Comparison of ENCODE assay signal across 7 cellular contexts in genomic region chr15:32518039-32518438, GRCh38.
A peak's percentile ranks its signal among the peaks of the same experiment; 100 is the strongest.
DNase-seq lines count a peak whose midpoint lies in the region; ATAC-seq and TF ChIP-seq lines count a peak whose summit lies in the region.
"Not testable (repeated sequence)": the region's sequence is repeated elsewhere in the genome, so short reads cannot be mapped to it uniquely, and the experiment has no call there.

No MANE protein-coding gene starts in this region.

- not testable (repeated sequence) for DNase-seq in HL-60 (ENCODE audit: low read depth in 1 of 2, low spot score in 1 of 2)
- DNase-seq in right cardiac atrium (peak in 2 of 3 donors; percentile 38 to 64), lung (ENCODE audit: low spot score) (peak; percentile 28), sciatic nerve (ENCODE audit: low spot score) (peak; percentile 34), upper lobe of left lung (peak; percentile 30 to 40)

- not testable (repeated sequence) for H3K27me3 Mint-ChIP-seq in dendritic cell treated with granulocyte-macrophage colony-stimulating factor and Interleukin-4, amounts not matched to agents 40 ng/mL and 50 ng/mL, for 4 days

- intact Hi-C loops in dendritic cell treated with granulocyte-macrophage colony-stimulating factor and Interleukin-4, amounts not matched to agents 40 ng/mL and 50 ng/mL, for 4 days (cut with micrococcal nuclease); right cardiac atrium (cut with DNase I); sciatic nerve (cut with DNase I): not testable (repeated sequence)

- H3K36me3 Mint-ChIP-seq in dendritic cell treated with granulocyte-macrophage colony-stimulating factor and Interleukin-4, amounts not matched to agents 40 ng/mL and 50 ng/mL, for 4 days (ENCODE audit: low read depth), result not testable (repeated sequence)

- ATAC-seq in right cardiac atrium; lung (ENCODE audit: insufficient read depth, low FRiP score); sciatic nerve; upper lobe of left lung (ENCODE audit: low FRiP score in 2 of 2): not testable (repeated sequence)

- H3K27ac Mint-ChIP-seq in dendritic cell treated with granulocyte-macrophage colony-stimulating factor and Interleukin-4, amounts not matched to agents 40 ng/mL and 50 ng/mL, for 4 days, result peak overlapping the region; percentile 90

- H3K36me3 ChIP-seq in liver (ENCODE audit: control insufficient read depth in 4 of 4, insufficient read depth in 3 of 4, low read depth in 1 of 4, low read length in 3 of 4); lung (ENCODE audit: control insufficient read depth in 2 of 2, insufficient read depth in 2 of 2, low read length in 2 of 2): not testable (repeated sequence)
- H3K36me3 ChIP-seq in upper lobe of left lung, result peaks cover 0 to 17% (median 4%) of the 10 kb centered on the region in 4 donors

- not testable (repeated sequence) for H3K4me1 ChIP-seq in right cardiac atrium (ENCODE audit: control insufficient read depth, insufficient read depth, low read length); liver (ENCODE audit: control insufficient read depth in 4 of 4, insufficient read depth in 4 of 4, low read length in 3 of 4); lung (ENCODE audit: control insufficient read depth in 2 of 2, insufficient read depth in 2 of 2, low read length in 2 of 2); upper lobe of left lung

- H3K4me3 ChIP-seq in HL-60 (replicated peaks; ENCODE audit: insufficient read depth, low read length); right cardiac atrium (ENCODE audit: low read length); liver (ENCODE audit: low read depth in 1 of 3, low read length in 3 of 3); lung; upper lobe of left lung: not testable (repeated sequence)

- TF ChIP-seq RAD21 in liver (IDR thresholded peaks at IDR 0.05), result not testable (repeated sequence)

- H3K4me1 Mint-ChIP-seq in dendritic cell treated with granulocyte-macrophage colony-stimulating factor and Interleukin-4, amounts not matched to agents 40 ng/mL and 50 ng/mL, for 4 days (ENCODE audit: low read depth), result peaks cover 11% of the 10 kb centered on the region

- H3K27me3 ChIP-seq in HL-60 (ENCODE audit: insufficient read depth, poor library complexity, severe bottlenecking); right cardiac atrium (ENCODE audit: control insufficient read depth, insufficient read depth); liver (ENCODE audit: control insufficient read depth in 4 of 4, insufficient read depth in 4 of 4, low read length in 3 of 4); lung (ENCODE audit: control insufficient read depth, insufficient read depth); upper lobe of left lung: not testable (repeated sequence)

- peak overlapping the region; percentile 45 for H3K27ac ChIP-seq in HL-60 (replicated peaks)
- H3K27ac ChIP-seq in right cardiac atrium (ENCODE audit: low read length); liver (ENCODE audit: low read depth in 1 of 2, low read length in 2 of 2); lung (ENCODE audit: low read depth in 1 of 2, low read length in 1 of 2): not testable (repeated sequence)
- H3K27ac ChIP-seq in upper lobe of left lung, result peak overlapping the region in 3 of 4 donors; percentile 4 to 67 (median 35)

- TF ChIP-seq CTCF in HL-60 (IDR thresholded peaks at IDR 0.05; ENCODE audit: insufficient read depth, low read length); liver (IDR thresholded peaks at IDR 0.05; ENCODE audit: low read depth, low read length, missing input control); lung (IDR thresholded peaks at IDR 0.05; ENCODE audit: control extremely low read depth, extremely low read depth); upper lobe of left lung (IDR thresholded peaks at IDR 0.05): not testable (repeated sequence)

- H3K4me3 Mint-ChIP-seq in dendritic cell treated with granulocyte-macrophage colony-stimulating factor and Interleukin-4, amounts not matched to agents 40 ng/mL and 50 ng/mL, for 4 days, result peak overlapping the region; percentile 44

- TF ChIP-seq POLR2A in upper lobe of left lung (IDR thresholded peaks at IDR 0.05), result not testable (repeated sequence)

- H3K9ac ChIP-seq in liver (ENCODE audit: low read depth in 1 of 2, low read length in 2 of 2), result not testable (repeated sequence)

- H3K9me3 ChIP-seq in right cardiac atrium (ENCODE audit: control insufficient read depth, low read length); liver (ENCODE audit: control insufficient read depth in 4 of 4, low read length in 3 of 4); lung (ENCODE audit: control insufficient read depth in 2 of 2, insufficient read depth in 1 of 2, low read length in 1 of 2); upper lobe of left lung: not testable (repeated sequence)

- 90% methylated on average over 19 of the region's 19 CpGs for WGBS in right cardiac atrium
- 58% methylated on average over 19 of the region's 19 CpGs for WGBS in liver
- WGBS in lung, 2 donors, result 62 to 81% methylated on average over 19 of the region's 19 CpGs
- WGBS in upper lobe of left lung, 2 donors, result 85% methylated on average over 19 of the region's 19 CpGs

- not testable (repeated sequence) for H3K9me3 Mint-ChIP-seq in dendritic cell treated with granulocyte-macrophage colony-stimulating factor and Interleukin-4, amounts not matched to agents 40 ng/mL and 50 ng/mL, for 4 days

- not testable (repeated sequence) for TF ChIP-seq EP300 in upper lobe of left lung (IDR thresholded peaks at IDR 0.05)

TF ChIP-seq in liver, 16 proteins besides CTCF, POLR2A, EP300 and RAD21:
- TF ChIP-seq HNF4A (conservative IDR thresholded peaks at IDR 0.05), result peak; percentile 21 to 29
- TF ChIP-seq, protein P1, sequence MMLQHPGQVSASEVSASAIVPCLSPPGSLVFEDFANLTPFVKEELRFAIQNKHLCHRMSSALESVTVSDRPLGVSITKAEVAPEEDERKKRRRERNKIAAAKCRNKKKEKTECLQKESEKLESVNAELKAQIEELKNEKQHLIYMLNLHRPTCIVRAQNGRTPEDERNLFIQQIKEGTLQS (IDR thresholded peaks at IDR 0.05), result peak; percentile 15
- peak; percentile 34 for TF ChIP-seq NR2F2 (IDR thresholded peaks at IDR 0.05)
- TF ChIP-seq RXRA (IDR thresholded peaks at IDR 0.05), result peak in 1 of 2 donors; percentile 24
